In the genomic region with DNA sequence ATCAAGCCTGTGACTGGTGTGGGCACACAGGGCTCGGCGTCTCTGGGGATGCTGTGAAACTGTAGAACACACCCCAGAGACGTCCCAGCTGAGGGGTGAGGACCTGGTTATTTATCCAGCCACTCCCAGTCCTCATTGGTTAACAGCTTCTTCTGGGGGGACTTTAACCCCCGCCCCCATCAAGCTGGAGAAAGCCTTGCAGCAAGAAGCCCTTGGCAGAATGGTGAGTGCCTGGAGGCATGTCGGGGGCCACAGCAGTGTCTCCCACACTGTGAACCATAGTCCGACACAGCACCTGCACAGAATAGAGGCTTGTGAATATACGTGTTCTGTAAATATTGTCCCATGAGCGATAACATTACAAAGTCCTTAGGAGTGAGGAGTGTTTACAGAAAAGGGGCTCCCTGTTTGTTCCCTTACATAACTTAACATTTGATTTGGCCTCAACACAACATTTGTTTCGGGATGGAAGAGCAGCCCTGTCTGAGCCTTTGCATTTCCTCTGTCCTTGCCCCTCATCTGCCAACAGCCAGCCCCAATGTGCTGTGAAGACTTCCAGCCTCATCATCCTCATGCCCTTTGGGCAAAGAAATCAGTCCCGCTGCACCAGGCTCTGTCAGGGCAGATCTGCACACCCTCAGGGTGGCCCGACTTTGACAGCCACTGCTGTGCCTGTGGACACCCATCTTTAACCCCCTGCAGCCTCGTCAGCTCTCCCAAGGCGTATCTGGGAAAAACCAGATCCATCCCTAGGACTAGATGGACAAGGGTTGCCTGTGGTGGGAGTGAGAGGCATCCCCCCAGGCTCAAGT, we compare ENCODE assay signal across 32 cellular contexts. TPM values are rescaled to one million over a fixed set of nuclear protein-coding genes. Genes with fewer than 3 reads are reported as not detected.
DNase-seq lines count a peak whose midpoint lies in the region; ATAC-seq, FAIRE-seq and TF ChIP-seq lines count a peak whose summit lies in the region.
"Had no signal": no experiment of that assay in that cellular context is flagged by ENCODE, and none has a peak within 500 bp of the region (broad histone marks: within the 10 kb centered on the region; RNA-seq: fewer than 3 reads in every experiment).

No MANE protein-coding gene starts in this region.

- peaks cover 0 to 12% of the 10 kb centered on the region in 2 experiments; a peak in 4 of 5 replicates for H3K36me3 ChIP-seq in HepG2 (replicated peaks in 1 of 2; ENCODE audit: control insufficient read depth in 1 of 2, insufficient read depth in 2 of 2, low read length in 2 of 2)
- no peaks in the 10 kb centered on the region for H3K36me3 ChIP-seq in WERI-Rb-1
- H3K36me3 ChIP-seq: cardiac muscle cell, left ventricle myocardium inferior, prostate gland, tibial nerve had no signal

- H3K4me3 ChIP-seq in HepG2 (replicated peaks in 1 of 3; ENCODE audit: insufficient read depth in 1 of 3, low read depth in 2 of 3, low read length in 3 of 3) (peak overlapping the region; percentile 28 to 71 (median 51)), WERI-Rb-1 (ENCODE audit: low read depth, low read length) (no peak overlapping the region)
- H3K4me3 ChIP-seq: cardiac muscle cell, esophagus squamous epithelium, GM12878, left ventricle myocardium inferior, prostate gland, tibial nerve had no signal

- H3K4me3 Mint-ChIP-seq in activated CD4-positive, alpha-beta memory T cell treated with anti-CD3 and anti-CD28 coated beads, Interleukin-2, amount 10 ng/mL, durations not matched to agents 7 days and 5 days, result peak overlapping the region; percentile 18
- H3K4me3 Mint-ChIP-seq in activated CD4-positive, alpha-beta memory T cell treated with anti-CD3 and anti-CD28 coated beads for 36 hours, result no peak overlapping the region
- H3K4me3 Mint-ChIP-seq in T-helper 17 cell (peak overlapping the region; percentile 58), type B pancreatic cell (peak overlapping the region; percentile 41)
- H3K4me3 Mint-ChIP-seq: activated CD8-positive, alpha-beta T cell treated with anti-CD3 and anti-CD28 coated beads for 36 hours; H9 had no signal

- intact Hi-C loops in activated CD4-positive, alpha-beta memory T cell treated with anti-CD3 and anti-CD28 coated beads for 36 hours (cut with micrococcal nuclease), result loop anchor here (5.0 kb wide), 2 partner anchors 453 to 603 kb away; a partner anchor contains a TSS
- intact Hi-C loops in HepG2 (cut with micrococcal nuclease; ENCODE audit: unreplicated experiment), result loop anchor here (1.0 to 5.0 kb wide), 4 partner anchors 26 to 213 kb away; no protein-coding TSS in a partner anchor

- TF ChIP-seq EP300 in HepG2 (IDR thresholded peaks at IDR 0.05; ENCODE audit: low read depth in 2 of 2, low read length in 2 of 2), result peak; percentile 86 to 98
- peak; percentile 94 for TF ChIP-seq EP300 in HepG2 (CRISPR knock-in tag; IDR thresholded peaks at IDR 0.05; ENCODE audit: borderline replicate concordance)

- no peak overlapping the region for H2AFZ ChIP-seq in HepG2 (ENCODE audit: low read length)

- CTCF ChIA-PET in activated CD4-positive, alpha-beta memory T cell treated with anti-CD3 and anti-CD28 coated beads, Interleukin-2, amount 10 ng/mL, durations not matched to agents 7 days and 5 days (lab: Charles Lee), result interaction anchor here (2.1 to 3.9 kb wide), 4 partner anchors 15 to 314 kb away, joined by 4 to 29 read pairs (median 19); a partner anchor contains a TSS
- CTCF ChIA-PET in activated CD4-positive, alpha-beta memory T cell treated with anti-CD3 and anti-CD28 coated beads for 36 hours (lab: Charles Lee), result interaction anchor here (2.1 to 5.8 kb wide), 5 partner anchors 7 to 315 kb away, joined by 8 to 80 read pairs (median 26); no protein-coding TSS in a partner anchor
- CTCF ChIA-PET in HepG2 (lab: Yijun Ruan, JAX; ENCODE audit: low intra/inter-chr PET ratio, low total read pairs), result interaction anchor here (1.3 to 2.4 kb wide), 2 partner anchors 38 to 214 kb away, joined by 3 to 10 read pairs; no protein-coding TSS in a partner anchor

- TF ChIP-seq CTCF in HepG2 (CRISPR knock-in tag; IDR thresholded peaks at IDR 0.05) (no peak), type B pancreatic cell (conservative IDR thresholded peaks at IDR 0.05) (no peak), WERI-Rb-1 (IDR thresholded peaks at IDR 0.05; ENCODE audit: low read depth, low read length) (no peak)

- peaks cover 17% of the 10 kb centered on the region for H4K20me1 ChIP-seq in HepG2 (ENCODE audit: insufficient read depth, low read length)

- peaks cover 52% of the 10 kb centered on the region for H3K27me3 Mint-ChIP-seq in activated CD4-positive, alpha-beta memory T cell treated with anti-CD3 and anti-CD28 coated beads, Interleukin-2, amount 10 ng/mL, durations not matched to agents 7 days and 5 days
- peaks cover 29% of the 10 kb centered on the region for H3K27me3 Mint-ChIP-seq in activated CD4-positive, alpha-beta memory T cell treated with anti-CD3 and anti-CD28 coated beads for 36 hours
- H3K27me3 Mint-ChIP-seq in T-helper 17 cell (peaks cover 34% of the 10 kb centered on the region), type B pancreatic cell (peaks cover 28% of the 10 kb centered on the region)

- peak overlapping the region; percentile 62 for H3K9ac ChIP-seq in HepG2 (ENCODE audit: insufficient read depth, low read depth, low read length)

- POLR2A ChIA-PET in activated CD4-positive, alpha-beta memory T cell treated with anti-CD3 and anti-CD28 coated beads, Interleukin-2, amount 10 ng/mL, durations not matched to agents 7 days and 5 days (lab: Charles Lee), result no interaction called here
- POLR2A ChIA-PET in activated CD4-positive, alpha-beta memory T cell treated with anti-CD3 and anti-CD28 coated beads for 36 hours (lab: Charles Lee), result no interaction called here
- POLR2A ChIA-PET in HepG2 (lab: Yijun Ruan, JAX), result interaction anchor here (1.0 to 10.8 kb wide), 14 partner anchors 18 to 212 kb away, joined by 3 to 347 read pairs (median 29); no protein-coding TSS in a partner anchor

- H3K9me3 ChIP-seq in T-helper 17 cell (ENCODE audit: control insufficient read depth, low read length, poor library complexity, severe bottlenecking), result no peaks in the 10 kb centered on the region
- H3K9me3 ChIP-seq in HepG2 (ENCODE audit: low read length), result peaks cover 10% of the 10 kb centered on the region; the same call in 1 of the 2 replicates
- H3K9me3 ChIP-seq in WERI-Rb-1 (ENCODE audit: severe bottlenecking), result peaks cover 8% of the 10 kb centered on the region
- H3K9me3 ChIP-seq: esophagus squamous epithelium, prostate gland had no signal

- no peak for ATAC-seq in T-helper 17 cell
- ATAC-seq in HepG2, result peak; percentile 66
- ATAC-seq: activated CD8-positive, alpha-beta T cell treated with anti-CD3 and anti-CD28 coated beads for 36 hours; GM12878; PC-3 had no signal

- H3K4me2 ChIP-seq in HepG2 (ENCODE audit: low read depth, low read length), result peak overlapping the region; percentile 99

- H3K27ac ChIP-seq in HepG2 (ENCODE audit: extremely low read length, insufficient read depth, low read length), result peak overlapping the region; percentile 52
- H3K27ac ChIP-seq in WERI-Rb-1, result no peak overlapping the region
- H3K27ac ChIP-seq: cardiac muscle cell, esophagus squamous epithelium, HL-60, left ventricle myocardium inferior, tibial nerve had no signal

- H3K27ac Mint-ChIP-seq in activated CD4-positive, alpha-beta memory T cell treated with anti-CD3 and anti-CD28 coated beads, Interleukin-2, amount 10 ng/mL, durations not matched to agents 7 days and 5 days, result no peak overlapping the region
- no peak overlapping the region for H3K27ac Mint-ChIP-seq in activated CD4-positive, alpha-beta memory T cell treated with anti-CD3 and anti-CD28 coated beads for 36 hours
- no peak overlapping the region for H3K27ac Mint-ChIP-seq in T-helper 17 cell
- H3K27ac Mint-ChIP-seq in type B pancreatic cell, result peak overlapping the region; percentile 48
- H3K27ac Mint-ChIP-seq: activated CD8-positive, alpha-beta T cell treated with anti-CD3 and anti-CD28 coated beads for 36 hours; endodermal cell had no signal

- in situ Hi-C loops in HepG2 (cut with HindIII; ENCODE audit: extremely low pct_ligation_motif_present, low pct_unique_long_range_greater_than_20kb), result loop anchor here (5.0 kb wide), 1 partner anchor 198 kb away; no protein-coding TSS in a partner anchor

- H3K36me3 Mint-ChIP-seq in activated CD4-positive, alpha-beta memory T cell treated with anti-CD3 and anti-CD28 coated beads, Interleukin-2, amount 10 ng/mL, durations not matched to agents 7 days and 5 days (ENCODE audit: low read depth), result peaks cover 13% of the 10 kb centered on the region
- H3K36me3 Mint-ChIP-seq in activated CD4-positive, alpha-beta memory T cell treated with anti-CD3 and anti-CD28 coated beads for 36 hours, result peaks cover 4% of the 10 kb centered on the region
- H3K36me3 Mint-ChIP-seq in T-helper 17 cell (ENCODE audit: low read depth), result peaks cover 2% of the 10 kb centered on the region
- H3K36me3 Mint-ChIP-seq in type B pancreatic cell, result peaks cover 15% of the 10 kb centered on the region

- TF ChIP-seq POLR2A in HepG2 (IDR thresholded peaks at IDR 0.05; ENCODE audit: insufficient read depth in 1 of 2, low read depth in 2 of 2, low read length in 2 of 2), result peak; percentile 53 to 64; a peak in 1 of 4 replicates

- H3K79me2 ChIP-seq in HepG2 (ENCODE audit: insufficient read depth, low read length), result peaks cover 17% of the 10 kb centered on the region

- WGBS in HepG2 (ENCODE audit: low lambda C conversion rate), result under 1% methylated on average over 13 of the region's 13 CpGs

- no peak for DNase-seq in activated CD4-positive, alpha-beta memory T cell treated with anti-CD3 and anti-CD28 coated beads, Interleukin-2, amount 10 ng/mL, durations not matched to agents 7 days and 5 days
- DNase-seq in activated CD4-positive, alpha-beta memory T cell treated with anti-CD3 and anti-CD28 coated beads for 36 hours, result no peak
- DNase-seq in T-helper 17 cell (no peak), HepG2 (ENCODE audit: low spot score) (peak; percentile 96), type B pancreatic cell (ENCODE audit: extremely low spot score, unreplicated experiment) (no peak), WERI-Rb-1 (no peak), H4 (ENCODE audit: low spot score) (no peak)
- no peak for DNase-seq in activated CD4-positive, CD25-positive, alpha-beta regulatory T cell treated with anti-CD3 and anti-CD28 coated beads, Interleukin-2, amount 50 U/mL, for 72 hours
- DNase-seq: activated CD4-positive, CD25-positive, alpha-beta regulatory T cell; activated CD8-positive, alpha-beta T cell treated with anti-CD3 and anti-CD28 coated beads for 36 hours; AML-193; amygdala; COR-L47; endodermal cell; esophagus squamous epithelium; H9; hippocampal formation; left ventricle myocardium inferior; NCI-H1092; NCI-H2081; PC-3; SHP77; stimulated activated CD8-positive, alpha-beta memory T cell treated with anti-CD3 and anti-CD28 coated beads, Interleukin-4, amount 100 ng/mL, for 48 hours; T1000 had no signal

- no TSS peak for BruUV-seq in HepG2 (replicated peaks; lab: Mats Ljungman, UMichigan)

- peak; percentile 53 for FAIRE-seq in HepG2 (lab: Jason Lieb, UNC)
- FAIRE-seq: frontal cortex, GM12878 had no signal

- H3K4me1 Mint-ChIP-seq in activated CD4-positive, alpha-beta memory T cell treated with anti-CD3 and anti-CD28 coated beads, Interleukin-2, amount 10 ng/mL, durations not matched to agents 7 days and 5 days, result peaks cover 22% of the 10 kb centered on the region
- peaks cover 17% of the 10 kb centered on the region for H3K4me1 Mint-ChIP-seq in activated CD4-positive, alpha-beta memory T cell treated with anti-CD3 and anti-CD28 coated beads for 36 hours (ENCODE audit: low read depth)
- H3K4me1 Mint-ChIP-seq in T-helper 17 cell (peaks cover 13% of the 10 kb centered on the region), type B pancreatic cell (ENCODE audit: unreplicated experiment) (peaks cover 21% of the 10 kb centered on the region)

- H3K4me1 ChIP-seq in HepG2 (ENCODE audit: insufficient read depth, low read length), result peaks cover 40% of the 10 kb centered on the region

- H3K27me3 ChIP-seq in HepG2 (ENCODE audit: control insufficient read depth in 1 of 2, insufficient read depth in 2 of 2, low read length in 2 of 2) (peaks cover 0 to 32% of the 10 kb centered on the region in 2 experiments; a peak in 4 of 5 replicates), WERI-Rb-1 (ENCODE audit: insufficient read depth, low read depth, severe bottlenecking) (no peaks in the 10 kb centered on the region)
- H3K27me3 ChIP-seq: cardiac muscle cell, tibial nerve had no signal

- H3K9me3 Mint-ChIP-seq in activated CD4-positive, alpha-beta memory T cell treated with anti-CD3 and anti-CD28 coated beads, Interleukin-2, amount 10 ng/mL, durations not matched to agents 7 days and 5 days, result no peaks in the 10 kb centered on the region
- no peaks in the 10 kb centered on the region for H3K9me3 Mint-ChIP-seq in activated CD4-positive, alpha-beta memory T cell treated with anti-CD3 and anti-CD28 coated beads for 36 hours
- H3K9me3 Mint-ChIP-seq in type B pancreatic cell, result peaks cover 5% of the 10 kb centered on the region
- H3K9me3 Mint-ChIP-seq: activated CD8-positive, alpha-beta T cell treated with anti-CD3 and anti-CD28 coated beads for 36 hours had no signal

- peak; percentile 11; the same call in 1 of the 2 replicates for TF ChIP-seq RAD21 in HepG2 (CRISPR knock-in tag; IDR thresholded peaks at IDR 0.05)

RNA-seq across cellular contexts. Expression of a gene that starts 2.2 kb away (rescaled TPM):
- 10 to 100 TPM; 82.3 to 85.7 TPM for total RNA-seq in activated CD4-positive, alpha-beta memory T cell treated with anti-CD3 and anti-CD28 coated beads, Interleukin-2, amount 10 ng/mL, durations not matched to agents 7 days and 5 days
- 10 to 100 TPM; 29.6 to 32.0 TPM for total RNA-seq in activated CD4-positive, alpha-beta memory T cell treated with anti-CD3 and anti-CD28 coated beads for 36 hours
- total RNA-seq in T-helper 17 cell, result 10 to 100 TPM; 31.4 to 37.8 TPM
- 97.1 and 222 TPM in 2 replicates for total RNA-seq in HepG2 (2016; rRNA removed; fragmentation: Illumina TruSeq; extraction: Trizol)
- total RNA-seq in HepG2 (2016; cell fraction: cytosol; rRNA removed; fragmentation: Illumina TruSeq; extraction: Trizol; ENCODE audit: low read depth), result 35.1 and 38.1 TPM in 2 replicates
- total RNA-seq in HepG2 (2016; cell fraction: insoluble cytoplasmic fraction; rRNA removed; fragmentation: Illumina TruSeq; extraction: Trizol), result 75.4 and 223 TPM in 2 replicates
- total RNA-seq in HepG2 (2016; cell fraction: membrane; rRNA removed; fragmentation: Illumina TruSeq; extraction: Trizol), result 33.7 and 37.4 TPM in 2 replicates
- 254 and 316 TPM in 2 replicates for total RNA-seq in HepG2 (2016; cell fraction: nucleus; rRNA removed; fragmentation: Illumina TruSeq; extraction: Trizol)
- polyA plus RNA-seq in HepG2 (2011; rRNA removed), result 150 and 195 TPM in 2 replicates
- polyA plus RNA-seq in HepG2 (2011; cell fraction: cytosol; rRNA removed), result 97.1 and 99.8 TPM in 2 replicates
- polyA plus RNA-seq in HepG2 (2011; cell fraction: nucleus; rRNA removed), result 402 and 429 TPM in 2 replicates
- polyA plus RNA-seq in HepG2 (2012), result 190 and 218 TPM in 2 replicates
- 14.1 and 14.3 TPM in 2 replicates for polyA plus RNA-seq in HepG2 (2016; cell fraction: cytosol; fragmentation: Illumina TruSeq; extraction: Trizol; ENCODE audit: low read depth)
- 67.5 and 88.2 TPM in 2 replicates for polyA plus RNA-seq in HepG2 (2016; cell fraction: insoluble cytoplasmic fraction; fragmentation: Illumina TruSeq; extraction: Trizol; ENCODE audit: low read depth)
- 15.3 and 18.4 TPM in 2 replicates for polyA plus RNA-seq in HepG2 (2016; cell fraction: membrane; fragmentation: Illumina TruSeq; extraction: Trizol; ENCODE audit: low read depth)
- polyA plus RNA-seq in HepG2 (2016; cell fraction: nucleus; fragmentation: Illumina TruSeq; extraction: Trizol; ENCODE audit: insufficient read depth, low read depth), result 548 and 573 TPM in 2 replicates
- polyA minus RNA-seq in HepG2 (2011; rRNA and poly(A)+ RNA removed; ENCODE audit: low replicate concordance), result 18.3 and 157 TPM in 2 replicates
- 155 and 192 TPM in 2 replicates for polyA minus RNA-seq in HepG2 (2011; cell fraction: cytosol; rRNA and poly(A)+ RNA removed)
- 198 and 205 TPM in 2 replicates for polyA minus RNA-seq in HepG2 (2011; cell fraction: nucleus; rRNA and poly(A)+ RNA removed)
- total RNA-seq in type B pancreatic cell (ENCODE audit: low replicate concordance), result 161 and 230 TPM in 2 replicates
- 48.6 and 61.6 TPM in 2 replicates for total RNA-seq in H4 (2014; rRNA removed; shearing (Covaris generic))

RNA-seq across cellular contexts. Expression of a gene that starts 15.5 kb away (rescaled TPM):
- not detected for total RNA-seq in activated CD4-positive, alpha-beta memory T cell treated with anti-CD3 and anti-CD28 coated beads, Interleukin-2, amount 10 ng/mL, durations not matched to agents 7 days and 5 days
- not detected for total RNA-seq in activated CD4-positive, alpha-beta memory T cell treated with anti-CD3 and anti-CD28 coated beads for 36 hours
- total RNA-seq in T-helper 17 cell, result not detected
- total RNA-seq in HepG2 (2016; rRNA removed; fragmentation: Illumina TruSeq; extraction: Trizol), result 0.35 TPM in 1 of 2 replicates, not detected in the other
- 0.53 TPM in 1 of 2 replicates, not detected in the other for total RNA-seq in HepG2 (2016; cell fraction: cytosol; rRNA removed; fragmentation: Illumina TruSeq; extraction: Trizol; ENCODE audit: low read depth)
- not detected in 2 replicates for total RNA-seq in HepG2 (2016; cell fraction: insoluble cytoplasmic fraction; rRNA removed; fragmentation: Illumina TruSeq; extraction: Trizol)
- not detected in 2 replicates for total RNA-seq in HepG2 (2016; cell fraction: membrane; rRNA removed; fragmentation: Illumina TruSeq; extraction: Trizol)
- total RNA-seq in HepG2 (2016; cell fraction: nucleus; rRNA removed; fragmentation: Illumina TruSeq; extraction: Trizol), result not detected in 2 replicates
- polyA plus RNA-seq in HepG2 (2011; rRNA removed), result not detected in 2 replicates
- not detected in 2 replicates for polyA plus RNA-seq in HepG2 (2011; cell fraction: cytosol; rRNA removed)
- polyA plus RNA-seq in HepG2 (2011; cell fraction: nucleus; rRNA removed), result not detected in 2 replicates
- polyA plus RNA-seq in HepG2 (2012), result not detected in 2 replicates
- not detected in 2 replicates for polyA plus RNA-seq in HepG2 (2016; cell fraction: cytosol; fragmentation: Illumina TruSeq; extraction: Trizol; ENCODE audit: low read depth)
- polyA plus RNA-seq in HepG2 (2016; cell fraction: insoluble cytoplasmic fraction; fragmentation: Illumina TruSeq; extraction: Trizol; ENCODE audit: low read depth), result not detected in 2 replicates
- not detected in 2 replicates for polyA plus RNA-seq in HepG2 (2016; cell fraction: membrane; fragmentation: Illumina TruSeq; extraction: Trizol; ENCODE audit: low read depth)
- polyA plus RNA-seq in HepG2 (2016; cell fraction: nucleus; fragmentation: Illumina TruSeq; extraction: Trizol; ENCODE audit: insufficient read depth, low read depth), result not detected in 2 replicates
- not detected in 2 replicates for polyA minus RNA-seq in HepG2 (2011; rRNA and poly(A)+ RNA removed; ENCODE audit: low replicate concordance)
- not detected in 2 replicates for polyA minus RNA-seq in HepG2 (2011; cell fraction: cytosol; rRNA and poly(A)+ RNA removed)
- polyA minus RNA-seq in HepG2 (2011; cell fraction: nucleus; rRNA and poly(A)+ RNA removed), result not detected in 2 replicates
- not detected in 2 replicates for total RNA-seq in type B pancreatic cell (ENCODE audit: low replicate concordance)
- total RNA-seq in H4 (2014; rRNA removed; shearing (Covaris generic)), result not detected in 2 replicates
- total RNA-seq: A172; activated CD8-positive, alpha-beta T cell treated with anti-CD3 and anti-CD28 coated beads for 36 hours; cardiac muscle cell; endodermal cell; esophagus squamous epithelium; frontal cortex; GM12878; H9; left ventricle myocardium inferior; NCI-H460; PC-3; tibial nerve had no signal
- polyA plus RNA-seq: cardiac muscle cell, GM12878 had no signal
